ENCODE assay signal across 26 cellular contexts in genomic region chr9:128719919-128720605, GRCh38. TPM values are rescaled to one million over a fixed set of nuclear protein-coding genes. Genes with fewer than 3 reads are reported as not detected.
DNase-seq lines count a peak whose midpoint lies in the region; ATAC-seq, FAIRE-seq and TF ChIP-seq lines count a peak whose summit lies in the region.
"Had no signal": no experiment of that assay in that cellular context is flagged by ENCODE, and none has a peak within 500 bp of the region (broad histone marks: within the 10 kb centered on the region; RNA-seq: fewer than 3 reads in every experiment).

No MANE protein-coding gene starts in this region.

- H3K9me1 ChIP-seq in K562 (ENCODE audit: control insufficient read depth, insufficient read depth, low read length): peaks cover 2% of the 10 kb centered on the region

- WGBS in H9 (ENCODE audit: extremely low coverage, insufficient read length, low lambda C conversion rate): no CpG with 5 or more reads among the region's 30 CpGs
- 92% methylated on average over 26 of the region's 30 CpGs for WGBS in K562 (ENCODE audit: insufficient coverage, low coverage, missing lambda C conversion rate)
- WGBS in prostate gland: 89% methylated on average over 30 of the region's 30 CpGs

- H3K4me3 ChIP-seq in K562 (no peak overlapping the region), prostate gland (no peak overlapping the region), SJCRH30 (no peak overlapping the region)
- H3K4me3 ChIP-seq: ovary, tibial artery had no signal

- no peaks in the 10 kb centered on the region for H3K9me3 ChIP-seq in H9 (ENCODE audit: control insufficient read depth, low read depth, low read length)
- no peaks in the 10 kb centered on the region for H3K9me3 ChIP-seq in K562 (replicated peaks; ENCODE audit: control insufficient read depth, insufficient read depth, low read depth, low read length)
- no peaks in the 10 kb centered on the region for H3K9me3 ChIP-seq in prostate gland
- no peaks in the 10 kb centered on the region for H3K9me3 ChIP-seq in SJCRH30 (replicated peaks)
- H3K9me3 ChIP-seq: ovary, tibial artery had no signal

- DNase-seq in H9 (no peak), K562 (ENCODE audit: extremely low read depth in 1 of 4, low spot score in 3 of 4) (no peak), posterior vena cava (ENCODE audit: low spot score) (peak; percentile 79), prostate gland (ENCODE audit: low spot score) (no peak), NCI-H1092 (lab: John Stamatoyannopoulos, UW) (no peak), SJCRH30 (no peak)
- DNase-seq: activated CD4-positive, alpha-beta T cell treated with anti-CD3 and anti-CD28 coated beads, Interleukin-2, amount 50 U/mL, for 48 hours; activated CD8-positive, alpha-beta memory T cell treated with anti-CD3 and anti-CD28 coated beads, Interleukin-2, amount 50 U/mL, for 48 hours; cortex of kidney; natural killer cell; NCI-H2081; NCI-H446; NCI-H82; OCI-M1; ovary; SHP77 had no signal

- peak overlapping the region in 1 of 3 experiments; percentile 31; a peak in 2 of 7 replicates for H3K27ac Mint-ChIP-seq in H9
- H3K27ac Mint-ChIP-seq: activated naive CD4-positive, alpha-beta T cell treated with anti-CD3 and anti-CD28 coated beads, Interleukin-2, amount 50 U/mL, for 24 hours; activated T-helper 17 cell treated with anti-CD3 and anti-CD28 coated beads, Interleukin-2, amount 50 U/mL, for 72 hours; mesothelial cell of epicardium; natural killer cell; stimulated activated naive CD8-positive, alpha-beta T cell treated with anti-CD3 and anti-CD28 coated beads, Interleukin-15, Interleukin-2, amounts not matched to agents 100 ng/mL and 50 ng/mL, for 24 hours had no signal

- TF ChIP-seq CTCF in H9 (conservative IDR thresholded peaks at IDR 0.05): 0 out of 3 replicates have a peak, but pooled peaks have one; percentile 14
- TF ChIP-seq CTCF in K562 (IDR thresholded peaks at IDR 0.05 in 2 of 3, conservative IDR thresholded peaks at IDR 0.05 in 1 of 3; ENCODE audit: insufficient read depth in 2 of 3, low read depth in 1 of 3, low read length in 3 of 3): no peak
- no peak for TF ChIP-seq CTCF in prostate gland (IDR thresholded peaks at IDR 0.05)

- H4K5ac ChIP-seq in H9 (ENCODE audit: insufficient read length, low read depth, low read length): no peak overlapping the region

- H3K27ac ChIP-seq in H9 (ENCODE audit: insufficient read length, low read depth, low read length) (no peak overlapping the region), K562 (ENCODE audit: extremely low read depth, low read depth, low read length) (no peak overlapping the region), prostate gland (no peak overlapping the region), SJCRH30 (no peak overlapping the region)
- H3K27ac ChIP-seq: C4-2B, ovary, tibial artery had no signal

- no peak overlapping the region for H4K8ac ChIP-seq in H9 (replicated peaks; ENCODE audit: insufficient read length, low read depth, low read length)

- H2AFZ ChIP-seq in H9 (ENCODE audit: low read length) (no peak overlapping the region), K562 (ENCODE audit: low read depth, low read length) (no peak overlapping the region)

- CTCF ChIA-PET in K562 (lab: Yijun Ruan, JAX; ENCODE audit: low intra/inter-chr PET ratio): no interaction called here

- H3K4me3 Mint-ChIP-seq in H9: no peak overlapping the region; a peak in 1 of 5 replicates
- H3K4me3 Mint-ChIP-seq: activated naive CD4-positive, alpha-beta T cell treated with anti-CD3 and anti-CD28 coated beads, Interleukin-2, amount 50 U/mL, for 24 hours; mesothelial cell of epicardium; natural killer cell; stimulated activated naive CD8-positive, alpha-beta T cell treated with anti-CD3 and anti-CD28 coated beads, Interleukin-15, Interleukin-2, amounts not matched to agents 100 ng/mL and 50 ng/mL, for 24 hours had no signal

- H3K9ac ChIP-seq in H9 (ENCODE audit: extremely low read depth, insufficient read length, low read length) (no peak overlapping the region), K562 (ENCODE audit: insufficient read depth in 1 of 2, low read depth in 2 of 2, low read length in 2 of 2) (peak overlapping the region in 1 of 2 experiments; percentile 17; a peak in 1 of 4 replicates)

- H3K79me2 ChIP-seq in H9 (ENCODE audit: insufficient read depth, low read length) (no peaks in the 10 kb centered on the region), K562 (ENCODE audit: control insufficient read depth, insufficient read depth, low read length) (peaks cover 8% of the 10 kb centered on the region; the same call in 2 of the 3 replicates)

- no peak for TF ChIP-seq RAD21 in K562 (CRISPR knock-in tag; conservative IDR thresholded peaks at IDR 0.05 in 1 of 2, IDR thresholded peaks at IDR 0.05 in 1 of 2)

- no peak overlapping the region for H3K14ac ChIP-seq in H9 (ENCODE audit: insufficient read depth, low read length)

- BruUV-seq in K562 (replicated peaks; lab: Mats Ljungman, UMichigan): TSS peak; percentile 38

- H4K20me1 ChIP-seq in H9 (ENCODE audit: control insufficient read depth, insufficient read depth, insufficient read length) (no peaks in the 10 kb centered on the region), K562 (replicated peaks; ENCODE audit: control insufficient read depth, insufficient read depth, low read length) (no peaks in the 10 kb centered on the region)

- H3K4me2 ChIP-seq in H9 (ENCODE audit: insufficient read depth, insufficient read length, low read length) (no peak overlapping the region), K562 (ENCODE audit: insufficient read depth, low read length) (no peak overlapping the region)

- no peak for TF ChIP-seq EP300 in K562 (IDR thresholded peaks at IDR 0.05; ENCODE audit: low read length)

- H3K4ac ChIP-seq in H9 (ENCODE audit: low read depth, low read length): no peak overlapping the region

- intact Hi-C loops in K562 (cut with micrococcal nuclease): no loop called here
- intact Hi-C loops in posterior vena cava (cut with DNase I): no loop called here
- intact Hi-C loops in prostate gland (cut with DNase I): no loop called here

- H2BK15ac ChIP-seq in H9 (ENCODE audit: low read depth, low read length): no peak overlapping the region

- POLR2A ChIA-PET in K562 (lab: Yijun Ruan, JAX): interaction anchor here (0.7 kb wide), 1 partner anchor 214 kb away, joined by 3 read pairs; no protein-coding TSS in a partner anchor

- H3K18ac ChIP-seq in H9 (ENCODE audit: insufficient read length, low read depth, low read length): no peak overlapping the region

- no peak overlapping the region for H4K91ac ChIP-seq in H9 (ENCODE audit: insufficient read length, low read depth, low read length)

- in situ Hi-C loops in K562 (cut with MboI): loop anchor here (5.0 to 10.0 kb wide), 2 partner anchors 73 to 295 kb away; partner anchors contain the start of gene CERCAM

- peaks cover 4 to 44% (median 31%) of the 10 kb centered on the region in 3 experiments; a peak in 6 of 7 replicates for H3K36me3 Mint-ChIP-seq in H9 (ENCODE audit: insufficient read depth in 1 of 3, low read depth in 3 of 3)
- H3K36me3 Mint-ChIP-seq: activated naive CD4-positive, alpha-beta T cell treated with anti-CD3 and anti-CD28 coated beads, Interleukin-2, amount 50 U/mL, for 24 hours; mesothelial cell of epicardium; natural killer cell had no signal

- H3K9me3 Mint-ChIP-seq in H9: no peaks in the 10 kb centered on the region; a peak in 2 of 5 replicates
- H3K9me3 Mint-ChIP-seq: activated naive CD4-positive, alpha-beta T cell treated with anti-CD3 and anti-CD28 coated beads, Interleukin-2, amount 50 U/mL, for 24 hours; activated T-helper 17 cell treated with anti-CD3 and anti-CD28 coated beads, Interleukin-2, amount 50 U/mL, for 72 hours; mesothelial cell of epicardium; natural killer cell; stimulated activated naive CD8-positive, alpha-beta T cell treated with anti-CD3 and anti-CD28 coated beads, Interleukin-15, Interleukin-2, amounts not matched to agents 100 ng/mL and 50 ng/mL, for 24 hours had no signal

- H3K36me3 ChIP-seq in K562 (ENCODE audit: control insufficient read depth, insufficient read depth, low read length): peaks cover 53% of the 10 kb centered on the region; the same call in 2 of the 3 replicates
- H3K36me3 ChIP-seq in prostate gland: no peaks in the 10 kb centered on the region
- H3K36me3 ChIP-seq in SJCRH30: peaks cover 19% of the 10 kb centered on the region
- H3K36me3 ChIP-seq: ovary had no signal

- H3K23ac ChIP-seq in H9 (ENCODE audit: insufficient read length, low read depth, low read length): no peak overlapping the region

- H3K23me2 ChIP-seq in H9 (ENCODE audit: insufficient read length, low read depth, low read length, poor library complexity, severe bottlenecking): peaks cover 4% of the 10 kb centered on the region

- no peaks in the 10 kb centered on the region; the same call in 1 of the 2 replicates for H3K27me3 Mint-ChIP-seq in H9 (ENCODE audit: low read depth)
- H3K27me3 Mint-ChIP-seq: activated naive CD4-positive, alpha-beta T cell treated with anti-CD3 and anti-CD28 coated beads, Interleukin-2, amount 50 U/mL, for 24 hours; activated T-helper 17 cell treated with anti-CD3 and anti-CD28 coated beads, Interleukin-2, amount 50 U/mL, for 72 hours; stimulated activated naive CD8-positive, alpha-beta T cell treated with anti-CD3 and anti-CD28 coated beads, Interleukin-15, Interleukin-2, amounts not matched to agents 100 ng/mL and 50 ng/mL, for 24 hours had no signal

- no peak overlapping the region for H2BK12ac ChIP-seq in H9 (ENCODE audit: insufficient read length, low read depth, low read length)

- ATAC-seq in K562: no peak
- ATAC-seq: activated T-helper 17 cell treated with anti-CD3 and anti-CD28 coated beads, Interleukin-2, amount 50 U/mL, for 72 hours; natural killer cell; right cardiac atrium had no signal

- H3T11ph ChIP-seq in H9 (ENCODE audit: low read length): no peak overlapping the region

- no peaks in the 10 kb centered on the region for H3K79me1 ChIP-seq in H9 (ENCODE audit: insufficient read depth, low read depth, low read length, poor library complexity, severe bottlenecking)

- TF ChIP-seq POLR2A in K562 (conservative IDR thresholded peaks at IDR 0.05) (no peak), prostate gland (IDR thresholded peaks at IDR 0.05) (no peak)

- no peak overlapping the region for H2BK5ac ChIP-seq in H9 (ENCODE audit: insufficient read length, low read length)

- no peak for FAIRE-seq in K562 (lab: Jason Lieb, UNC)
- FAIRE-seq: D721Med, GM12892, islet of Langerhans had no signal

- H2BK120ac ChIP-seq in H9 (ENCODE audit: low read depth, low read length, poor library complexity, severe bottlenecking): no peak overlapping the region

- H3K4me1 ChIP-seq in H9 (ENCODE audit: insufficient read depth, low read length) (no peaks in the 10 kb centered on the region; the same call in 1 of the 2 replicates), K562 (replicated peaks in 1 of 2; ENCODE audit: control insufficient read depth in 2 of 2, insufficient read depth in 2 of 2, low read length in 2 of 2) (peaks cover 8 to 47% of the 10 kb centered on the region in 2 experiments; a peak in 4 of 5 replicates), prostate gland (replicated peaks) (no peaks in the 10 kb centered on the region), SJCRH30 (0 out of 2 replicates have a peak, but pooled peaks cover 2% of the 10 kb centered on the region)

- H3K4me1 Mint-ChIP-seq in H9: peaks cover 17 to 20% of the 10 kb centered on the region in 2 experiments

- H3K56ac ChIP-seq in H9 (ENCODE audit: insufficient read length, low read depth, low read length): no peak overlapping the region

- no peak overlapping the region for H2BK20ac ChIP-seq in H9 (ENCODE audit: low read depth, low read length, poor library complexity, severe bottlenecking)

- no peaks in the 10 kb centered on the region for H3K27me3 ChIP-seq in H9 (ENCODE audit: insufficient read depth, low read length)
- H3K27me3 ChIP-seq in K562 (ENCODE audit: control insufficient read depth in 2 of 2, insufficient read depth in 2 of 2, low read length in 2 of 2): no peaks in the 10 kb centered on the region
- H3K27me3 ChIP-seq in prostate gland (replicated peaks; ENCODE audit: insufficient read depth): no peaks in the 10 kb centered on the region
- no peaks in the 10 kb centered on the region for H3K27me3 ChIP-seq in SJCRH30
- H3K27me3 ChIP-seq: ovary, tibial artery had no signal

- H2AK5ac ChIP-seq in H9 (ENCODE audit: insufficient read length, low read length): no peak overlapping the region

RNA-seq across cellular contexts. Expression of gene ZDHHC12, which starts 3.9 kb away (rescaled TPM):
- 42.8 and 45.8 TPM in 2 replicates for total RNA-seq in H9 (2021)
- 7.1 and 18.4 TPM in 2 replicates for total RNA-seq in K562 (2011; cell fraction: chromatin; rRNA removed; ENCODE audit: low replicate concordance)
- total RNA-seq in K562 (2011; cell fraction: nucleolus; rRNA removed): 35.0 and 36.5 TPM in 2 replicates
- total RNA-seq in K562 (2011; cell fraction: nucleoplasm; rRNA removed): 22.9 and 31.1 TPM in 2 replicates
- 38.0 and 57.7 TPM in 2 replicates for total RNA-seq in K562 (2014; rRNA removed)
- total RNA-seq in K562 (2014; rRNA removed; fragmentation: Illumina TruSeq; extraction: Trizol): 1.1 and 1.9 TPM in 2 replicates
- 18.7 and 19.1 TPM in 2 replicates for total RNA-seq in K562 (2015; rRNA removed; fragmentation: Illumina TruSeq; extraction: Trizol)
- total RNA-seq in K562 (2021): 28.7 and 30.3 TPM in 2 replicates
- 13.8 and 24.8 TPM in 2 replicates for polyA plus RNA-seq in K562 (2011; rRNA removed)
- 30.4 and 84.8 TPM in 2 replicates for polyA plus RNA-seq in K562 (2011; cell fraction: cytosol; rRNA removed)
- 32.5 and 45.8 TPM in 2 replicates for polyA plus RNA-seq in K562 (2011; cell fraction: nucleus; rRNA removed)
- polyA plus RNA-seq in K562 (2012): 31.0 and 52.7 TPM in 2 replicates
- 6.8 and 27.8 TPM in 2 replicates for polyA plus RNA-seq in K562 (2014; fragmentation: Illumina TruSeq; extraction: Trizol)
- polyA plus RNA-seq in K562 (2014; fragmentation: Nextera tagmentation; extraction: Ambion mirVana): 1 to 10 TPM in 1 of 2 experiments, under 1 TPM in 1; 0.21 to 4.3 TPM
- polyA plus RNA-seq in K562 (2014; rRNA removed): 31.7 TPM in 2 replicates
- polyA minus RNA-seq in K562 (2011; rRNA and poly(A)+ RNA removed): 3.4 and 6.5 TPM in 2 replicates
- 21.7 and 30.2 TPM in 2 replicates for polyA minus RNA-seq in K562 (2011; cell fraction: cytosol; rRNA and poly(A)+ RNA removed)
- polyA minus RNA-seq in K562 (2011; cell fraction: nucleus; rRNA and poly(A)+ RNA removed): 5.8 and 6.1 TPM in 2 replicates
- 1 to 10 TPM; 8.3 to 8.6 TPM for total RNA-seq in posterior vena cava
- total RNA-seq in prostate gland: 100 to 1,000 TPM in 1 of 2 donors, 10 to 100 TPM in 1; 66.2 to 123 TPM
- total RNA-seq in SJCRH30 (2014; rRNA removed; shearing (Covaris generic)): 35.0 and 37.4 TPM in 2 replicates

RNA-seq across cellular contexts. Expression of gene PKN3, which starts 17.8 kb away (rescaled TPM):
- total RNA-seq in H9 (2021) (23.8 and 25.0 TPM in 2 replicates), K562 (2014; rRNA removed) (29.4 and 42.4 TPM in 2 replicates), K562 (2014; rRNA removed; fragmentation: Illumina TruSeq; extraction: Trizol) (10.6 and 16.2 TPM in 2 replicates), K562 (2015; rRNA removed; fragmentation: Illumina TruSeq; extraction: Trizol) (17.5 and 19.7 TPM in 2 replicates), K562 (2021) (40.3 and 41.3 TPM in 2 replicates), posterior vena cava (10 to 100 TPM in 1 of 2 donors, 1 to 10 TPM in 1; 8.8 to 11.4 TPM), prostate gland (1 to 10 TPM; 4.4 to 6.1 TPM)
- total RNA-seq in K562 (2011; cell fraction: chromatin; rRNA removed; ENCODE audit: low replicate concordance): 45.1 and 101 TPM in 2 replicates
- 76.3 and 95.7 TPM in 2 replicates for total RNA-seq in K562 (2011; cell fraction: nucleolus; rRNA removed)
- total RNA-seq in K562 (2011; cell fraction: nucleoplasm; rRNA removed): 27.9 and 53.6 TPM in 2 replicates
- polyA plus RNA-seq in K562 (2011; rRNA removed) (24.5 and 25.4 TPM in 2 replicates), K562 (2014; fragmentation: Illumina TruSeq; extraction: Trizol) (19.7 and 28.3 TPM in 2 replicates), K562 (2014; fragmentation: Nextera tagmentation; extraction: Ambion mirVana) (1 to 10 TPM in 1 of 2 experiments, under 1 TPM in 1; 0.82 to 1.4 TPM), K562 (2014; rRNA removed) (48.9 and 49.2 TPM in 2 replicates)
- polyA plus RNA-seq in K562 (2011; cell fraction: cytosol; rRNA removed): 25.0 and 47.2 TPM in 2 replicates
- 80.6 and 118 TPM in 2 replicates for polyA plus RNA-seq in K562 (2011; cell fraction: nucleus; rRNA removed)
- polyA plus RNA-seq in K562 (2012): 28.4 and 42.0 TPM in 2 replicates
- polyA minus RNA-seq in K562 (2011; rRNA and poly(A)+ RNA removed): 9.4 and 18.7 TPM in 2 replicates
- polyA minus RNA-seq in K562 (2011; cell fraction: cytosol; rRNA and poly(A)+ RNA removed): 23.5 and 24.5 TPM in 2 replicates
- 12.1 and 13.3 TPM in 2 replicates for polyA minus RNA-seq in K562 (2011; cell fraction: nucleus; rRNA and poly(A)+ RNA removed)
- total RNA-seq in SJCRH30 (2014; rRNA removed; shearing (Covaris generic)): 15.8 and 20.2 TPM in 2 replicates

RNA-seq across cellular contexts. Expression of gene SET, which starts 31.0 kb away (rescaled TPM):
- total RNA-seq in H9 (2021): 1,148 and 1,158 TPM in 2 replicates
- total RNA-seq in K562 (2011; cell fraction: chromatin; rRNA removed; ENCODE audit: low replicate concordance): 148 and 241 TPM in 2 replicates
- total RNA-seq in K562 (2011; cell fraction: nucleolus; rRNA removed): 111 and 117 TPM in 2 replicates
- 183 and 259 TPM in 2 replicates for total RNA-seq in K562 (2011; cell fraction: nucleoplasm; rRNA removed)
- total RNA-seq in K562 (2014; rRNA removed): 887 and 1,071 TPM in 2 replicates
- 1,328 and 1,534 TPM in 2 replicates for total RNA-seq in K562 (2014; rRNA removed; fragmentation: Illumina TruSeq; extraction: Trizol)
- 1,335 and 1,447 TPM in 2 replicates for total RNA-seq in K562 (2015; rRNA removed; fragmentation: Illumina TruSeq; extraction: Trizol)
- 840 and 907 TPM in 2 replicates for total RNA-seq in K562 (2021)
- polyA plus RNA-seq in K562 (2011; rRNA removed): 308 and 520 TPM in 2 replicates
- 84.3 and 133 TPM in 2 replicates for polyA plus RNA-seq in K562 (2011; cell fraction: cytosol; rRNA removed)
- polyA plus RNA-seq in K562 (2011; cell fraction: nucleus; rRNA removed): 138 and 148 TPM in 2 replicates
- polyA plus RNA-seq in K562 (2012): 556 and 791 TPM in 2 replicates
- polyA plus RNA-seq in K562 (2014; fragmentation: Illumina TruSeq; extraction: Trizol): 886 and 1,006 TPM in 2 replicates
- polyA plus RNA-seq in K562 (2014; fragmentation: Nextera tagmentation; extraction: Ambion mirVana): 100 to 1,000 TPM; 404 to 534 TPM
- 609 and 622 TPM in 2 replicates for polyA plus RNA-seq in K562 (2014; rRNA removed)
- 1,021 and 1,119 TPM in 2 replicates for polyA minus RNA-seq in K562 (2011; rRNA and poly(A)+ RNA removed)
- polyA minus RNA-seq in K562 (2011; cell fraction: cytosol; rRNA and poly(A)+ RNA removed): 256 and 383 TPM in 2 replicates
- polyA minus RNA-seq in K562 (2011; cell fraction: nucleus; rRNA and poly(A)+ RNA removed): 100 and 155 TPM in 2 replicates
- 100 to 1,000 TPM; 189 to 240 TPM for total RNA-seq in posterior vena cava
- total RNA-seq in prostate gland: 100 to 1,000 TPM; 138 to 150 TPM
- 1,089 and 1,149 TPM in 2 replicates for total RNA-seq in SJCRH30 (2014; rRNA removed; shearing (Covaris generic))

RNA-seq across cellular contexts. Expression of gene ZER1, which starts 51.7 kb away (rescaled TPM):
- total RNA-seq in H9 (2021) (23.1 and 24.2 TPM in 2 replicates), K562 (2014; rRNA removed) (6.8 and 8.4 TPM in 2 replicates), K562 (2014; rRNA removed; fragmentation: Illumina TruSeq; extraction: Trizol) (2.0 and 2.3 TPM in 2 replicates), K562 (2015; rRNA removed; fragmentation: Illumina TruSeq; extraction: Trizol) (3.8 and 4.0 TPM in 2 replicates), K562 (2021) (9.7 and 10.1 TPM in 2 replicates), posterior vena cava (10 to 100 TPM; 28.1 to 28.9 TPM), prostate gland (100 to 1,000 TPM in 1 of 2 donors, 10 to 100 TPM in 1; 86.6 to 122 TPM)
- total RNA-seq in K562 (2011; cell fraction: chromatin; rRNA removed; ENCODE audit: low replicate concordance): 19.8 and 57.5 TPM in 2 replicates
- total RNA-seq in K562 (2011; cell fraction: nucleolus; rRNA removed): 14.3 and 15.0 TPM in 2 replicates
- total RNA-seq in K562 (2011; cell fraction: nucleoplasm; rRNA removed): 15.9 and 22.8 TPM in 2 replicates
- polyA plus RNA-seq in K562 (2011; rRNA removed) (6.5 and 14.3 TPM in 2 replicates), K562 (2014; fragmentation: Illumina TruSeq; extraction: Trizol) (6.2 and 8.6 TPM in 2 replicates), K562 (2014; fragmentation: Nextera tagmentation; extraction: Ambion mirVana) (under 1 TPM; 0.07 to 0.22 TPM), K562 (2014; rRNA removed) (7.1 and 10.7 TPM in 2 replicates)
- polyA plus RNA-seq in K562 (2011; cell fraction: cytosol; rRNA removed): 19.3 and 30.6 TPM in 2 replicates
- polyA plus RNA-seq in K562 (2011; cell fraction: nucleus; rRNA removed): 21.7 and 29.5 TPM in 2 replicates
- polyA plus RNA-seq in K562 (2012): 8.3 and 21.2 TPM in 2 replicates
- 5.8 and 6.2 TPM in 2 replicates for polyA minus RNA-seq in K562 (2011; rRNA and poly(A)+ RNA removed)
- 8.0 and 10.1 TPM in 2 replicates for polyA minus RNA-seq in K562 (2011; cell fraction: cytosol; rRNA and poly(A)+ RNA removed)
- 6.7 and 9.1 TPM in 2 replicates for polyA minus RNA-seq in K562 (2011; cell fraction: nucleus; rRNA and poly(A)+ RNA removed)
- 18.8 and 19.9 TPM in 2 replicates for total RNA-seq in SJCRH30 (2014; rRNA removed; shearing (Covaris generic))
